In the genomic region with DNA sequence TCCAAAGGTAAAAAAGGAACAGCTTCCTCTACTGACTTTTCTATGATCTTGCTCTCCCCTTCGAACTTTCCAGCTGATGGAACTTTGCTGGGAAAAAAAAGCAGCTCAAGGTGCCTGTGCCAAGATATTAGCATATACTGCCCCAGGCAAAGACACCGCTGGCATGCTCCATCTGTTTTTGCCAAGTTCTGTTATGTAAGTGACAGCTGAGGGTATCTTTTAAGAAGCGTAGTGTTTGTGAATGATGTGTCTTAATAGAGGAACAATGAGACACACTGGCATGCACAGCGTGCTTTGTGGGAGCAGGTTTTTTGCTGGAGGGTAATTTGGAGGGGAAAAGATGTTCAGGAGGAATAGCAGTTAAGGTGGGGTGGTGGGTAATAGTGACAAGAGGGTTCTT, we compare ENCODE assay signal across 21 cellular contexts. TPM values are rescaled to one million over a fixed set of nuclear protein-coding genes. Genes with fewer than 3 reads are reported as not detected.
DNase-seq lines count a peak whose midpoint lies in the region; ATAC-seq and TF ChIP-seq lines count a peak whose summit lies in the region.
"Had no signal": no experiment of that assay in that cellular context is flagged by ENCODE, and none has a peak within 500 bp of the region (broad histone marks: within the 10 kb centered on the region; RNA-seq: fewer than 3 reads in every experiment).

No MANE protein-coding gene starts in this region.

- H3K36me3 ChIP-seq in breast epithelium, result no peaks in the 10 kb centered on the region
- H3K36me3 ChIP-seq in suprapubic skin, result no peaks in the 10 kb centered on the region

- no peak for TF ChIP-seq CTCF in breast epithelium (IDR thresholded peaks at IDR 0.05)
- no peak for TF ChIP-seq CTCF in suprapubic skin (IDR thresholded peaks at IDR 0.05)
- TF ChIP-seq CTCF in GM10266 (IDR thresholded peaks at IDR 0.05; ENCODE audit: control insufficient read depth, insufficient read depth, low read depth, missing control alignments), result no peak

- H3K9me3 ChIP-seq in breast epithelium (no peaks in the 10 kb centered on the region), suprapubic skin (no peaks in the 10 kb centered on the region)
- H3K9me3 ChIP-seq: mucosa of descending colon had no signal

- peak overlapping the region; percentile 48 to 52 for H3K27ac ChIP-seq in breast epithelium
- H3K27ac ChIP-seq in suprapubic skin, result no peak overlapping the region
- H3K27ac ChIP-seq: KMS-11 had no signal

- no peak for DNase-seq in Right ventricle myocardium inferior (ENCODE audit: missing footprints)
- no peak for DNase-seq in cardiac septum (ENCODE audit: low spot score)
- DNase-seq in breast epithelium (ENCODE audit: low spot score in 2 of 2), result peak in 1 of 2 donors; percentile 56
- DNase-seq in islet precursor cell, result peak; percentile 42
- no peak for DNase-seq in suprapubic skin (ENCODE audit: low spot score in 2 of 2)
- DNase-seq in stimulated activated CD4-positive, alpha-beta T cell treated with anti-CD3 and anti-CD28 coated beads, Interleukin-4, amount 100 ng/mL, for 4 hours, result no peak
- no peak for DNase-seq in GM10266 (ENCODE audit: extremely low spot score)
- DNase-seq in C1 segment of cervical spinal cord (lab: John Stamatoyannopoulos, UW), result no peak
- DNase-seq: activated naive CD4-positive, alpha-beta T cell treated with Interleukin-2 at 50 U/mL for 16 hours; activated T-cell treated with anti-CD3 and anti-CD28 coated beads, Interleukin-2, amount 50 U/mL, for 48 hours; amniotic stem cell; central memory CD4-positive, alpha-beta T cell; mucosa of descending colon; NCI-H1092; NCI-H2029; NCI-H510A; stimulated activated CD4-positive, alpha-beta T cell treated with anti-CD3 and anti-CD28 coated beads, Interleukin-4, amount 100 ng/mL, for 24 hours; stimulated activated naive CD8-positive, alpha-beta T cell treated with anti-CD3 and anti-CD28 coated beads, Interleukin-15, amount 100 ng/mL, for 72 hours; trophoblast cell had no signal

- WGBS in suprapubic skin, result 44% methylated on average over 4 of the region's 4 CpGs

- H3K4me3 ChIP-seq in breast epithelium (no peak overlapping the region), suprapubic skin (no peak overlapping the region)
- H3K4me3 ChIP-seq: mucosa of descending colon had no signal

- no peak for TF ChIP-seq POLR2A in breast epithelium (IDR thresholded peaks at IDR 0.05)
- TF ChIP-seq POLR2A in suprapubic skin (IDR thresholded peaks at IDR 0.05), result no peak

- intact Hi-C loops in Right ventricle myocardium inferior (cut with DNase I) (no loop called here), cardiac septum (cut with DNase I) (no loop called here), breast epithelium (cut with DNase I; ENCODE audit: low total_unique reads) (no loop called here)

- ATAC-seq in Right ventricle myocardium inferior, result peak; percentile 68
- ATAC-seq: mucosa of descending colon; stimulated activated naive CD8-positive, alpha-beta T cell treated with anti-CD3 and anti-CD28 coated beads, Interleukin-15, amount 100 ng/mL, for 72 hours had no signal

- H3K4me1 ChIP-seq in breast epithelium, result no peaks in the 10 kb centered on the region
- H3K4me1 ChIP-seq in suprapubic skin, result no peaks in the 10 kb centered on the region

- no peak for TF ChIP-seq EP300 in suprapubic skin (IDR thresholded peaks at IDR 0.05)

- H3K27me3 ChIP-seq in breast epithelium (no peaks in the 10 kb centered on the region), suprapubic skin (peaks cover 19% of the 10 kb centered on the region)

RNA-seq across cellular contexts. Expression of a gene that starts 47.8 kb away (rescaled TPM):
- total RNA-seq in Right ventricle myocardium inferior (445 TPM), cardiac septum (396 TPM), breast epithelium (1 to 10 TPM; 2.1 to 4.7 (median 4.6) TPM), suprapubic skin (1 to 10 TPM in 3 of 4 donors, under 1 TPM in 1; 0.48 to 3.2 (median 2.1) TPM)
- total RNA-seq: B cell had no signal

Comparison
In these comparisons a context has a peak if more than half of its experiments do, and no peak if none do; other contexts are left out.
1. RNA of a gene that starts 47.8 kb away (total RNA-seq): 445 TPM in Right ventricle myocardium inferior (single experiment) and 396 TPM in cardiac septum (single experiment); 2.1 to 4.7 TPM in breast epithelium and 0.48 to 3.2 TPM in suprapubic skin; every median in the first group is over 10 times any median in the second.